18 cellular contexts compared by ENCODE assay signal in genomic region chr3:113005622-113006021, GRCh38. TPM values are rescaled to one million over a fixed set of nuclear protein-coding genes. Genes with fewer than 3 reads are reported as not detected.
DNase-seq lines count a peak whose midpoint lies in the region; ATAC-seq and TF ChIP-seq lines count a peak whose summit lies in the region.
"Had no signal": no experiment of that assay in that cellular context is flagged by ENCODE, and none has a peak within 500 bp of the region (broad histone marks: within the 10 kb centered on the region; RNA-seq: fewer than 3 reads in every experiment).

No MANE protein-coding gene starts in this region.

- H3K27me3 ChIP-seq in esophagus muscularis mucosa: peaks cover 0 to 6% (median 0%) of the 10 kb centered on the region in 4 donors
- H3K27me3 ChIP-seq: heart right ventricle had no signal

- intact Hi-C loops in esophagus muscularis mucosa (cut with DNase I): loop anchor here (10.0 kb wide), 1 partner anchor 1039 kb away; no protein-coding TSS in a partner anchor

- H3K4me3 ChIP-seq in SK-N-MC (no peak overlapping the region), esophagus muscularis mucosa (no peak overlapping the region)
- H3K4me3 ChIP-seq: GM23248, heart right ventricle had no signal

- TF ChIP-seq CTCF in esophagus muscularis mucosa (IDR thresholded peaks at IDR 0.05): no peak

- H3K9me3 ChIP-seq in SK-N-MC (ENCODE audit: low read depth, low read length): no peaks in the 10 kb centered on the region
- no peaks in the 10 kb centered on the region for H3K9me3 ChIP-seq in esophagus muscularis mucosa
- H3K9me3 ChIP-seq: heart right ventricle had no signal

- peak; percentile 7 for DNase-seq in stimulated activated CD4-positive, alpha-beta T cell treated with anti-CD3 and anti-CD28 coated beads, Interleukin-2, amount 100 ng/mL, for 4 hours (ENCODE audit: low read depth)
- no peak for DNase-seq in stimulated activated CD4-positive, alpha-beta T cell treated with anti-CD3 and anti-CD28 coated beads, Interleukin-1b, Interleukin-23, amount 100 ng/mL, for 48 hours
- no peak for DNase-seq in SK-N-MC (ENCODE audit: low read depth, low spot score)
- DNase-seq in central memory CD4-positive, alpha-beta T cell: peak; percentile 69
- no peak for DNase-seq in esophagus muscularis mucosa (ENCODE audit: extremely low spot score)
- no peak for DNase-seq in NCI-H1436 treated with DMSO at 0.1 percent for 48 hours (lab: John Stamatoyannopoulos, UW)
- DNase-seq: Calu3, GM23248, heart right ventricle, islet precursor cell, mammary epithelial cell, NCI-H1694, SIG-M5, T1000 had no signal

- no peak for TF ChIP-seq EP300 in esophagus muscularis mucosa (IDR thresholded peaks at IDR 0.05)

- ATAC-seq in HG03039 (IDR thresholded peaks at IDR 0.05; ENCODE audit: unreplicated experiment): no peak
- no peak for ATAC-seq in HG03439 (IDR thresholded peaks at IDR 0.05; ENCODE audit: unreplicated experiment)
- ATAC-seq: heart right ventricle had no signal

- H3K4me1 ChIP-seq in esophagus muscularis mucosa: peaks cover 0 to 4% (median 2%) of the 10 kb centered on the region in 4 donors
- H3K4me1 ChIP-seq: heart right ventricle had no signal

- 82% methylated on average over 7 of the region's 7 CpGs for WGBS in esophagus muscularis mucosa

- no peak for TF ChIP-seq POLR2A in esophagus muscularis mucosa (IDR thresholded peaks at IDR 0.05; ENCODE audit: low read depth)

- H3K36me3 ChIP-seq in SK-N-MC (ENCODE audit: insufficient read depth, low read length): peaks cover 90% of the 10 kb centered on the region
- peaks cover 43 to 99% (median 75%) of the 10 kb centered on the region in 4 donors for H3K36me3 ChIP-seq in esophagus muscularis mucosa

- H3K27ac ChIP-seq in SK-N-MC (peak overlapping the region; percentile 43; the same call in 1 of the 2 replicates), esophagus muscularis mucosa (replicated peaks in 1 of 4) (no peak overlapping the region)
- H3K27ac ChIP-seq: GM23248 had no signal

- no peak overlapping the region for H3K9ac ChIP-seq in SK-N-MC (ENCODE audit: insufficient read length)
- H3K9ac ChIP-seq: GM23248 had no signal

RNA-seq across cellular contexts. Expression of gene GTPBP8, which starts 14.8 kb away (rescaled TPM):
- total RNA-seq in esophagus muscularis mucosa: 10 to 100 TPM; 21.6 to 30.8 (median 24.8) TPM

RNA-seq across cellular contexts. Expression of gene CD200R1, which starts 30.7 kb away (rescaled TPM):
- total RNA-seq in esophagus muscularis mucosa: 1 to 10 TPM; 1.6 to 3.3 (median 1.7) TPM
- total RNA-seq: Calu3, GM23248, NCI-H460, neural crest cell had no signal

Comparison
In these comparisons a context has a peak if more than half of its experiments do, and no peak if none do; other contexts are left out.
1. DNase-seq: peak in stimulated activated CD4-positive, alpha-beta T cell treated with anti-CD3 and anti-CD28 coated beads, Interleukin-2, amount 100 ng/mL, for 4 hours (single experiment) and central memory CD4-positive, alpha-beta T cell (single experiment); none in stimulated activated CD4-positive, alpha-beta T cell treated with anti-CD3 and anti-CD28 coated beads, Interleukin-1b, Interleukin-23, amount 100 ng/mL, for 48 hours (single experiment), SK-N-MC (single experiment), esophagus muscularis mucosa (single experiment) and NCI-H1436 treated with DMSO at 0.1 percent for 48 hours (single experiment).